In genomic region chr16:89922884-89923639, GRCh38 we compare ENCODE assay signal across 8 cellular contexts. TPM values are rescaled to one million over a fixed set of nuclear protein-coding genes. Genes with fewer than 3 reads are reported as not detected.
DNase-seq lines count a peak whose midpoint lies in the region; ATAC-seq and TF ChIP-seq lines count a peak whose summit lies in the region.

TSS of gene TUBB3 (plus strand) at chr16:89923342. CDS start at chr16:89923402, 60 bp downstream.

- TF ChIP-seq EP300 in ovary (IDR thresholded peaks at IDR 0.05), result no peak

- H3K4me1 ChIP-seq in heart right ventricle, result peaks cover 14 to 78% (median 58%) of the 10 kb centered on the region in 9 donors
- peaks cover 10% of the 10 kb centered on the region for H3K4me1 ChIP-seq in ovary (ENCODE audit: insufficient read depth)

- H3K9me3 ChIP-seq in heart right ventricle, result no peaks in the 10 kb centered on the region
- no peaks in the 10 kb centered on the region for H3K9me3 ChIP-seq in ovary

- TF ChIP-seq CTCF in heart right ventricle (IDR thresholded peaks at IDR 0.05) (no peak), ovary (IDR thresholded peaks at IDR 0.05) (no peak)

- TF ChIP-seq POLR2A in ovary (IDR thresholded peaks at IDR 0.05), result no peak

- ATAC-seq in HG03432 (IDR thresholded peaks at IDR 0.05; ENCODE audit: unreplicated experiment) (peak; percentile 43), heart right ventricle (peak; percentile 19 to 56 (median 42)), GM21737 (IDR thresholded peaks at IDR 0.05; ENCODE audit: unreplicated experiment) (no peak), HG02642 (IDR thresholded peaks at IDR 0.05; ENCODE audit: poor library complexity, unreplicated experiment) (no peak)

- H3K36me3 ChIP-seq in heart right ventricle, result no peaks in the 10 kb centered on the region
- no peaks in the 10 kb centered on the region for H3K36me3 ChIP-seq in ovary

- DNase-seq in EH (ENCODE audit: low read depth) (peak; percentile 86), NOMO-1 treated with DMSO at 0.1 percent for 48 hours (lab: John Stamatoyannopoulos, UW; ENCODE audit: unreplicated experiment) (peak; percentile 61), anterior cingulate cortex (lab: John Stamatoyannopoulos, UW) (peak in 54 of 58 donors; percentile 35 to 89 (median 68)), heart right ventricle (peak; percentile 58 to 76), ovary (peak in 3 of 5 donors; percentile 50 to 78 (median 72))

- H3K4me3 ChIP-seq in heart right ventricle (peak within 1 kb of the TSS; percentile 56 to 80 (median 69)), ovary (peak within 1 kb of the TSS; percentile 33)

- 1% methylated on average over 63 to 88 of the region's 88 CpGs for WGBS in heart right ventricle, 2 donors
- 0 to 1% (median 1%) methylated on average over 11 to 88 of the region's 88 CpGs for WGBS in ovary, 3 donors

- peaks cover 0 to 96% (median 22%) of the 10 kb centered on the region in 7 donors for H3K27me3 ChIP-seq in heart right ventricle
- peaks cover 4% of the 10 kb centered on the region for H3K27me3 ChIP-seq in ovary

- peak within 1 kb of the TSS; percentile 56 to 95 (median 87) for H3K27ac ChIP-seq in heart right ventricle
- H3K27ac ChIP-seq in ovary, result peak within 1 kb of the TSS in 1 of 2 donors; percentile 6

- intact Hi-C loops in heart right ventricle (cut with DNase I), result no loop called here
- intact Hi-C loops in ovary (cut with DNase I), result no loop called here

RNA-seq across cellular contexts. Expression of gene TUBB3, which starts in this region (rescaled TPM):
- total RNA-seq in heart right ventricle, result 1 to 10 TPM in 5 of 10 donors, under 1 TPM in 5; 0.53 to 7.6 (median 0.96) TPM
- polyA plus RNA-seq in heart right ventricle, result 10 to 100 TPM in 1 of 2 donors, under 1 TPM in 1; 0.59 to 10.6 TPM
- 10 to 100 TPM in 1 of 7 donors, 1 to 10 TPM in 5, under 1 TPM in 1; 0.73 to 22.6 (median 2.5) TPM for total RNA-seq in ovary
- polyA plus RNA-seq in ovary, result 1 to 10 TPM; 1.4 to 2.7 TPM

Comparison
In these comparisons a context has a peak if more than half of its experiments do, and no peak if none do; other contexts are left out.
1. ATAC-seq: peak in HG03432 (single experiment) and heart right ventricle (8 of 8); none in GM21737 (single experiment) and HG02642 (single experiment).
2. Peak in every context shown above with its lines, with median percentiles within 50 percentile points of each other: DNase-seq.